27 cellular contexts compared by ENCODE assay signal in the genomic region with DNA sequence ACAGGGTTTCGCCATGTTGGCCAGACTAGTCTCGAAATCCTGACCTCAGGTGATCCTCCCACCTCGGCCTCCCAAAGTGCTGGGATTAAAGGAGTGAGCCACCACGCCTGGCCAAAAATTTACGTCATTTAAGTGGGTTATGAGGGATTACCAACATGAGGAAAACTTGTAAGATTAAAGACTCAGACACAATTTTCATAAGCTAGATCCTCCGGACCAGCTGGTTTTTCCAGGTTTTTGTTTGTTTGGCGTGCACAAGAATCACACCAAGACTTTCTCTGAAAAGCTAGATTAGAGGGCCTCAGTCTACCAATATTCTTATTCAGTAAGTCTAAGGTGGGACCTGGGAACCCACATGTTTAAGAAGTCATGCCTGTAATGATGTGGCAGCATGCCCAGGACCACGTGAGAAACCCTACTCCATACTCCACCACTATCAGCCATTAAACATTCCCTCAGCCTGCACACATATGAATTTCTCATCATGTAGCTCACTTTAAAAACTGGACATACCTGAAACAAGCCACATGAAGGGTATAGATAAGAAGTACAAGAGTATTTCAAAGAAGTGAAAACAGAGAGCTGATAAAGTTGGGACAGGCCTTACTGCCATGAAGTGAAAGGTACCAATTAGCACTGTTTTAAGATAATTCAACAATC.
"Had no signal": no experiment of that assay in that cellular context is flagged by ENCODE, and none has a peak within 500 bp of the region (broad histone marks: within the 10 kb centered on the region; RNA-seq: fewer than 3 reads in every experiment).

No MANE protein-coding gene starts in this region.

- H3K9ac ChIP-seq: neural progenitor cell had no signal

- H3K36me3 Mint-ChIP-seq: activated naive CD4-positive, alpha-beta T cell treated with anti-CD3 and anti-CD28 coated beads, Interleukin-2, amount 50 U/mL, for 72 hours; natural killer cell; stimulated activated effector memory CD8-positive, alpha-beta T cell treated with anti-CD3 and anti-CD28 coated beads, Interleukin-12 subunit alpha, Interleukin-12 subunit beta, amount 100 ng/mL, for 72 hours had no signal

- H3K27me3 ChIP-seq: colonic mucosa, heart left ventricle, neural progenitor cell, sigmoid colon, suprapubic skin, tibial artery had no signal

- H3K4me2 ChIP-seq: neural progenitor cell had no signal

- H3K27ac ChIP-seq: colonic mucosa, dorsolateral prefrontal cortex, heart left ventricle, neural progenitor cell, sigmoid colon, suprapubic skin, tibial artery had no signal

- H3K4me3 Mint-ChIP-seq: activated T-cell treated with anti-CD3 and anti-CD28 coated beads, Interleukin-2, amount 50 U/mL, for 72 hours; immature natural killer cell; natural killer cell; neural progenitor cell; stimulated activated effector memory CD8-positive, alpha-beta T cell treated with anti-CD3 and anti-CD28 coated beads, Interleukin-12 subunit alpha, Interleukin-12 subunit beta, amount 100 ng/mL, for 72 hours; T-helper 2 cell treated with Interferon-gamma antibody and Interleukin-4, amounts not matched to agents 5 μg/mL and 100 μg/mL, for 36 hours had no signal

- H3K9me3 ChIP-seq: colonic mucosa, heart left ventricle, sigmoid colon, suprapubic skin, tibial artery had no signal

- DNase-seq: activated CD4-positive, alpha-beta T cell treated with anti-CD3 and anti-CD28 coated beads for 4 hours; activated CD4-positive, alpha-beta T cell treated with anti-CD3 and anti-CD28 coated beads, Interleukin-2, amount 50 U/mL, for 4 hours; activated naive CD4-positive, alpha-beta T cell; activated T-cell treated with anti-CD3 and anti-CD28 coated beads for 4 hours; activated T-cell treated with anti-CD3 and anti-CD28 coated beads, Interleukin-2, amount 50 U/mL, for 72 hours; anterior cingulate cortex; cerebellar nuclear complex; colonic mucosa; dorsolateral prefrontal cortex; effector memory CD4-positive, alpha-beta T cell; foreskin fibroblast; heart left ventricle; hypothalamus; immature natural killer cell; kidney; natural killer cell; occipital lobe; posterior cingulate gyrus; sigmoid colon; stimulated activated CD4-positive, alpha-beta T cell treated with anti-CD3 and anti-CD28 coated beads, Interleukin-4, amount 100 ng/mL, for 24 hours; T-helper 1 cell; tibial artery had no signal

- H3K36me3 ChIP-seq: colonic mucosa, heart left ventricle, neural progenitor cell, sigmoid colon, suprapubic skin, tibial artery had no signal

- ATAC-seq: activated naive CD4-positive, alpha-beta T cell treated with anti-CD3 and anti-CD28 coated beads, Interleukin-2, amount 50 U/mL, for 72 hours; activated T-cell treated with anti-CD3 and anti-CD28 coated beads, Interleukin-2, amount 50 U/mL, for 72 hours; heart left ventricle; natural killer cell; stimulated activated effector memory CD8-positive, alpha-beta T cell treated with anti-CD3 and anti-CD28 coated beads, Interleukin-12 subunit alpha, Interleukin-12 subunit beta, amount 100 ng/mL, for 72 hours had no signal

- H3K27ac Mint-ChIP-seq: activated naive CD4-positive, alpha-beta T cell treated with anti-CD3 and anti-CD28 coated beads, Interleukin-2, amount 50 U/mL, for 72 hours; activated T-cell treated with anti-CD3 and anti-CD28 coated beads, Interleukin-2, amount 50 U/mL, for 72 hours; immature natural killer cell; natural killer cell; neural progenitor cell; stimulated activated effector memory CD8-positive, alpha-beta T cell treated with anti-CD3 and anti-CD28 coated beads, Interleukin-12 subunit alpha, Interleukin-12 subunit beta, amount 100 ng/mL, for 72 hours; T-helper 2 cell treated with Interferon-gamma antibody and Interleukin-4, amounts not matched to agents 5 μg/mL and 100 μg/mL, for 36 hours had no signal

- H3K4me3 ChIP-seq: colonic mucosa, dorsolateral prefrontal cortex, heart left ventricle, neural progenitor cell, sigmoid colon, suprapubic skin, tibial artery had no signal

- H3K4me1 Mint-ChIP-seq: neural progenitor cell had no signal

- H3K4me1 ChIP-seq: colonic mucosa, heart left ventricle, sigmoid colon, suprapubic skin, tibial artery had no signal

- H3K9me3 Mint-ChIP-seq: activated naive CD4-positive, alpha-beta T cell treated with anti-CD3 and anti-CD28 coated beads, Interleukin-2, amount 50 U/mL, for 72 hours; activated T-cell treated with anti-CD3 and anti-CD28 coated beads, Interleukin-2, amount 50 U/mL, for 72 hours; immature natural killer cell; natural killer cell; stimulated activated effector memory CD8-positive, alpha-beta T cell treated with anti-CD3 and anti-CD28 coated beads, Interleukin-12 subunit alpha, Interleukin-12 subunit beta, amount 100 ng/mL, for 72 hours; T-helper 2 cell treated with Interferon-gamma antibody and Interleukin-4, amounts not matched to agents 5 μg/mL and 100 μg/mL, for 36 hours had no signal
